Comparison of ENCODE assay signal across 18 cellular contexts in the genomic region with DNA sequence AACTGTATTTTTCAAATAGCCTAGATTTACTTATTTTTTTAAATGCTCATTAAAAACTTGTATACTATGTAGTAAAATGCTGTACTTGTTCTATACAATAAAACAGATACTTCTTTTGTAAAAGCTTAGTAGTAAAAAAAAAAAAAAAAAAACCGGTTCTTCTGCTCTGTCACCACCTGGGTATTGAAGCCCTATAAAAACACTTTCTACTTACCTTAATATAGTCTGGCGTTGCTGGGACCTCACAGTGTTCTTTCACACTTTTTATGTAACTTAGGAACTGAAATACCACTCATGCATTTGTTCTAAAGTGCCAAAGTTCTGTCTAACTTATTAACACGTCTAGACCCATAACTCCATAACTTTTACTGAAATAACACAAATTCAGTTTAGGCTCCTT.
A peak's percentile ranks its signal among the peaks of the same experiment; 100 is the strongest.
DNase-seq lines count a peak whose midpoint lies in the region; ATAC-seq and TF ChIP-seq lines count a peak whose summit lies in the region.
"Had no signal": no experiment of that assay in that cellular context is flagged by ENCODE, and none has a peak within 500 bp of the region (broad histone marks: within the 10 kb centered on the region; RNA-seq: fewer than 3 reads in every experiment).

No MANE protein-coding gene starts in this region.

- DNase-seq in activated CD8-positive, alpha-beta T cell treated with anti-CD3 and anti-CD28 coated beads for 36 hours = no peak
- no peak for DNase-seq in activated CD8-positive, alpha-beta T cell treated with anti-CD3 and anti-CD28 coated beads, Interleukin-2, amount 10 ng/mL, durations not matched to agents 7 days and 5 days
- DNase-seq in PC-3 = peak; percentile 69
- DNase-seq in foreskin keratinocyte = peak; percentile 23 to 50
- DNase-seq in stimulated activated effector memory CD8-positive, alpha-beta T cell treated with anti-CD3 and anti-CD28 coated beads, Interleukin-12 subunit alpha, Interleukin-12 subunit beta, amount 100 ng/mL, for 72 hours (ENCODE audit: low spot score in 2 of 2) = no peak
- DNase-seq in erythroblast (lab: John Stamatoyannopoulos, UW) = no peak
- no peak for DNase-seq in NK-92 (lab: John Stamatoyannopoulos, UW; ENCODE audit: unreplicated experiment)
- no peak for DNase-seq in caudate nucleus (lab: John Stamatoyannopoulos, UW)
- DNase-seq: activated effector memory CD4-positive, alpha-beta T cell treated with anti-CD3 and anti-CD28 coated beads, Interleukin-2, amount 50 U/mL, for 16 hours; anterior cingulate cortex; DMS79 treated with DMSO at 0.1 percent for 48 hours; H7; nephron progenitor cell; stimulated activated naive CD8-positive, alpha-beta T cell treated with anti-CD3 and anti-CD28 coated beads, Interleukin-15, Interleukin-2, amounts not matched to agents 100 U/mL and 50 U/mL, for 24 hours; T-helper 17 cell had no signal

- no peaks in the 10 kb centered on the region for H3K9me3 Mint-ChIP-seq in activated CD8-positive, alpha-beta T cell treated with anti-CD3 and anti-CD28 coated beads for 36 hours
- no peaks in the 10 kb centered on the region for H3K9me3 Mint-ChIP-seq in activated CD8-positive, alpha-beta T cell treated with anti-CD3 and anti-CD28 coated beads, Interleukin-2, amount 10 ng/mL, durations not matched to agents 7 days and 5 days (ENCODE audit: insufficient read depth)
- no peaks in the 10 kb centered on the region for H3K9me3 Mint-ChIP-seq in stimulated activated effector memory CD8-positive, alpha-beta T cell treated with anti-CD3 and anti-CD28 coated beads, Interleukin-12 subunit alpha, Interleukin-12 subunit beta, amount 100 ng/mL, for 72 hours
- H3K9me3 Mint-ChIP-seq: nephron progenitor cell had no signal

- peaks cover 5% of the 10 kb centered on the region for H3F3A ChIP-seq in PC-3 (ENCODE audit: low read length, unreplicated experiment)

- no peaks in the 10 kb centered on the region for H3K27me3 Mint-ChIP-seq in activated CD8-positive, alpha-beta T cell treated with anti-CD3 and anti-CD28 coated beads for 36 hours
- no peaks in the 10 kb centered on the region for H3K27me3 Mint-ChIP-seq in activated CD8-positive, alpha-beta T cell treated with anti-CD3 and anti-CD28 coated beads, Interleukin-2, amount 10 ng/mL, durations not matched to agents 7 days and 5 days (ENCODE audit: low read depth)
- H3K27me3 Mint-ChIP-seq: T-helper 17 cell had no signal

- no peak overlapping the region for H3K9ac ChIP-seq in PC-3 (ENCODE audit: low read length)
- H3K9ac ChIP-seq: KMS-11 had no signal

- CTCF ChIA-PET in activated CD8-positive, alpha-beta T cell treated with anti-CD3 and anti-CD28 coated beads for 36 hours (lab: Charles Lee) = no interaction called here
- CTCF ChIA-PET in activated CD8-positive, alpha-beta T cell treated with anti-CD3 and anti-CD28 coated beads, Interleukin-2, amount 10 ng/mL, durations not matched to agents 7 days and 5 days (lab: Charles Lee) = no interaction called here
- CTCF ChIA-PET in PC-3 (lab: Charles Lee) = no interaction called here

- H4K20me1 ChIP-seq in PC-3 (ENCODE audit: low read length) = no peaks in the 10 kb centered on the region

- POLR2A ChIA-PET in activated CD8-positive, alpha-beta T cell treated with anti-CD3 and anti-CD28 coated beads for 36 hours (lab: Charles Lee) = no interaction called here
- POLR2A ChIA-PET in activated CD8-positive, alpha-beta T cell treated with anti-CD3 and anti-CD28 coated beads, Interleukin-2, amount 10 ng/mL, durations not matched to agents 7 days and 5 days (lab: Charles Lee) = no interaction called here
- POLR2A ChIA-PET in PC-3 (lab: Charles Lee; ENCODE audit: unreplicated experiment) = no interaction called here

- H3K79me2 ChIP-seq in PC-3 (ENCODE audit: low read length) = no peaks in the 10 kb centered on the region; the same call in 1 of the 2 replicates

- H3K27me3 ChIP-seq in PC-3 (ENCODE audit: low read length) (no peaks in the 10 kb centered on the region), foreskin keratinocyte (no peaks in the 10 kb centered on the region)

- no peak overlapping the region for H3K4me3 ChIP-seq in PC-3 (ENCODE audit: low read length)
- H3K4me3 ChIP-seq: A549 had no signal

- H3K4me2 ChIP-seq in PC-3 (ENCODE audit: low read length) = peak overlapping the region; percentile 29
- H3K4me2 ChIP-seq: A549, KMS-11 had no signal

- intact Hi-C loops in activated CD8-positive, alpha-beta T cell treated with anti-CD3 and anti-CD28 coated beads for 36 hours (cut with micrococcal nuclease) = no loop called here
- intact Hi-C loops in PC-3 (cut with micrococcal nuclease) = no loop called here

- no peak for TF ChIP-seq POLR2A in erythroblast (IDR thresholded peaks at IDR 0.05; ENCODE audit: low read length)

- peak overlapping the region; percentile 51 for H3K27ac Mint-ChIP-seq in activated CD8-positive, alpha-beta T cell treated with anti-CD3 and anti-CD28 coated beads for 36 hours
- no peak overlapping the region for H3K27ac Mint-ChIP-seq in activated CD8-positive, alpha-beta T cell treated with anti-CD3 and anti-CD28 coated beads, Interleukin-2, amount 10 ng/mL, durations not matched to agents 7 days and 5 days
- peak overlapping the region; percentile 41 for H3K27ac Mint-ChIP-seq in stimulated activated effector memory CD8-positive, alpha-beta T cell treated with anti-CD3 and anti-CD28 coated beads, Interleukin-12 subunit alpha, Interleukin-12 subunit beta, amount 100 ng/mL, for 72 hours
- H3K27ac Mint-ChIP-seq: nephron progenitor cell had no signal

- peaks cover 13% of the 10 kb centered on the region for H3K4me1 Mint-ChIP-seq in activated CD8-positive, alpha-beta T cell treated with anti-CD3 and anti-CD28 coated beads for 36 hours (ENCODE audit: low read depth)
- H3K4me1 Mint-ChIP-seq in activated CD8-positive, alpha-beta T cell treated with anti-CD3 and anti-CD28 coated beads, Interleukin-2, amount 10 ng/mL, durations not matched to agents 7 days and 5 days (ENCODE audit: low read depth) = peaks cover 5% of the 10 kb centered on the region
- H3K4me1 Mint-ChIP-seq in stimulated activated effector memory CD8-positive, alpha-beta T cell treated with anti-CD3 and anti-CD28 coated beads, Interleukin-12 subunit alpha, Interleukin-12 subunit beta, amount 100 ng/mL, for 72 hours = peaks cover 13% of the 10 kb centered on the region
- H3K4me1 Mint-ChIP-seq: nephron progenitor cell had no signal

- H3K4me3 Mint-ChIP-seq in activated CD8-positive, alpha-beta T cell treated with anti-CD3 and anti-CD28 coated beads for 36 hours = no peak overlapping the region
- H3K4me3 Mint-ChIP-seq in activated CD8-positive, alpha-beta T cell treated with anti-CD3 and anti-CD28 coated beads, Interleukin-2, amount 10 ng/mL, durations not matched to agents 7 days and 5 days = no peak overlapping the region
- H3K4me3 Mint-ChIP-seq in stimulated activated effector memory CD8-positive, alpha-beta T cell treated with anti-CD3 and anti-CD28 coated beads, Interleukin-12 subunit alpha, Interleukin-12 subunit beta, amount 100 ng/mL, for 72 hours = no peak overlapping the region
- H3K4me3 Mint-ChIP-seq: nephron progenitor cell, T-helper 17 cell had no signal

- no peak overlapping the region for H2AFZ ChIP-seq in PC-3 (ENCODE audit: low read length)

- no peak for TF ChIP-seq CTCF in activated CD8-positive, alpha-beta T cell treated with anti-CD3 and anti-CD28 coated beads for 36 hours (IDR thresholded peaks at IDR 0.05)
- TF ChIP-seq CTCF in PC-3 (conservative IDR thresholded peaks at IDR 0.05; ENCODE audit: low read depth, low read length) (no peak), foreskin keratinocyte (conservative IDR thresholded peaks at IDR 0.05) (no peak)

- ATAC-seq in activated CD8-positive, alpha-beta T cell treated with anti-CD3 and anti-CD28 coated beads for 36 hours = no peak
- no peak for ATAC-seq in activated CD8-positive, alpha-beta T cell treated with anti-CD3 and anti-CD28 coated beads, Interleukin-2, amount 10 ng/mL, durations not matched to agents 7 days and 5 days
- peak; percentile 52 for ATAC-seq in PC-3
- ATAC-seq in foreskin keratinocyte = peak; percentile 77
- no peak for ATAC-seq in stimulated activated effector memory CD8-positive, alpha-beta T cell treated with anti-CD3 and anti-CD28 coated beads, Interleukin-12 subunit alpha, Interleukin-12 subunit beta, amount 100 ng/mL, for 72 hours
- ATAC-seq: A549; stimulated activated naive CD8-positive, alpha-beta T cell treated with anti-CD3 and anti-CD28 coated beads, Interleukin-15, Interleukin-2, amounts not matched to agents 100 U/mL and 50 U/mL, for 24 hours; T-helper 17 cell had no signal

- H3K36me3 ChIP-seq in PC-3 (ENCODE audit: low read depth, low read length) = peaks cover 71% of the 10 kb centered on the region

- H3K9me2 ChIP-seq in PC-3 (replicated peaks; ENCODE audit: low read length) = no peaks in the 10 kb centered on the region

- H3K4me1 ChIP-seq in PC-3 (ENCODE audit: insufficient read depth, low read length) = peaks cover 14% of the 10 kb centered on the region
- peaks cover 4% of the 10 kb centered on the region for H3K4me1 ChIP-seq in foreskin keratinocyte
- H3K4me1 ChIP-seq: A549 had no signal

- peaks cover 56% of the 10 kb centered on the region for H3K36me3 Mint-ChIP-seq in activated CD8-positive, alpha-beta T cell treated with anti-CD3 and anti-CD28 coated beads for 36 hours (ENCODE audit: low read depth)
- H3K36me3 Mint-ChIP-seq in activated CD8-positive, alpha-beta T cell treated with anti-CD3 and anti-CD28 coated beads, Interleukin-2, amount 10 ng/mL, durations not matched to agents 7 days and 5 days (ENCODE audit: low read depth) = peaks cover 67% of the 10 kb centered on the region
- peaks cover 100% of the 10 kb centered on the region for H3K36me3 Mint-ChIP-seq in stimulated activated effector memory CD8-positive, alpha-beta T cell treated with anti-CD3 and anti-CD28 coated beads, Interleukin-12 subunit alpha, Interleukin-12 subunit beta, amount 100 ng/mL, for 72 hours

- no TSS peak for BruUV-seq in PC-3 (replicated peaks; lab: Mats Ljungman, UMichigan)

- no peaks in the 10 kb centered on the region for H3K9me3 ChIP-seq in PC-3 (ENCODE audit: low read length)
- H3K9me3 ChIP-seq: A549 had no signal

- no peak overlapping the region for H3K27ac ChIP-seq in PC-3 (ENCODE audit: low read length)
- H3K27ac ChIP-seq in foreskin keratinocyte = no peak overlapping the region
- H3K27ac ChIP-seq in caudate nucleus (ENCODE audit: low read depth, low read length) = no peak overlapping the region
- H3K27ac ChIP-seq: A549, C4-2B, KMS-11 had no signal

Comparison
In these comparisons a context has a peak if more than half of its experiments do, and no peak if none do; other contexts are left out.
1. ATAC-seq: peak in PC-3 (single experiment) and foreskin keratinocyte (single experiment); none in activated CD8-positive, alpha-beta T cell treated with anti-CD3 and anti-CD28 coated beads for 36 hours (single experiment), activated CD8-positive, alpha-beta T cell treated with anti-CD3 and anti-CD28 coated beads, Interleukin-2, amount 10 ng/mL, durations not matched to agents 7 days and 5 days (single experiment) and stimulated activated effector memory CD8-positive, alpha-beta T cell treated with anti-CD3 and anti-CD28 coated beads, Interleukin-12 subunit alpha, Interleukin-12 subunit beta, amount 100 ng/mL, for 72 hours (single experiment).
2. DNase-seq: peak in PC-3 (single experiment) and foreskin keratinocyte (2 of 2); none in activated CD8-positive, alpha-beta T cell treated with anti-CD3 and anti-CD28 coated beads for 36 hours (single experiment), activated CD8-positive, alpha-beta T cell treated with anti-CD3 and anti-CD28 coated beads, Interleukin-2, amount 10 ng/mL, durations not matched to agents 7 days and 5 days (single experiment), stimulated activated effector memory CD8-positive, alpha-beta T cell treated with anti-CD3 and anti-CD28 coated beads, Interleukin-12 subunit alpha, Interleukin-12 subunit beta, amount 100 ng/mL, for 72 hours (0 of 2), erythroblast (0 of 2), NK-92 (single experiment) and caudate nucleus (0 of 61).